ENCODE assay signal across 14 cellular contexts in the genomic region with DNA sequence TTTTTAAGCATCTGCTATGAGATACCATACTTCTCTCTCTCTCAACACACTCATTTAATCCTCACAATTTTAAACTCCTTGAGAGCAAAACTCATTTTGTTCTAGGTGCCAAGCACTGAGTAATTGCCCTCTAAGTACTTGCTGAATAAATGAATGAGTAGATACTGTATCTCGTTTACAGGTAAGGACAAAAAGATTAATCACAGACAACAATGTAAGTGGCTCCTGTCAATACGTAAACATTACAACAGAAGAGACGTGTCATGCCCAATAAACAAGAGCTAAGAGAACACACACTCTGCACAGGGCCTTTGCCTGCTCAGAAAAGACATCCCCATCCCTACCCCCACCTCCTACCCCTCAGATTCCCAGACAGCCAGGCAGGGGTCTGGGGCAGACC. TPM values are rescaled to one million over a fixed set of nuclear protein-coding genes. Genes with fewer than 3 reads are reported as not detected.
A peak's percentile ranks its signal among the peaks of the same experiment; 100 is the strongest.
DNase-seq lines count a peak whose midpoint lies in the region; ATAC-seq and TF ChIP-seq lines count a peak whose summit lies in the region.
"Had no signal": no experiment of that assay in that cellular context is flagged by ENCODE, and none has a peak within 500 bp of the region (broad histone marks: within the 10 kb centered on the region; RNA-seq: fewer than 3 reads in every experiment).

No MANE protein-coding gene starts in this region.

- H3K9me3 Mint-ChIP-seq in natural killer cell treated with Interleukin-12 subunit alpha and Interleukin-12 subunit beta and Interleukin-15 and Interleukin-18, amount 100 ng/mL, for 72 hours: no peaks in the 10 kb centered on the region
- H3K9me3 Mint-ChIP-seq in natural killer cell: peaks cover 0 to 3% of the 10 kb centered on the region in 2 donors
- no peaks in the 10 kb centered on the region for H3K9me3 Mint-ChIP-seq in activated naive CD8-positive, alpha-beta T cell (ENCODE audit: low read depth)

- peaks cover 61 to 68% of the 10 kb centered on the region in 2 donors for H3K4me1 Mint-ChIP-seq in natural killer cell treated with Interleukin-12 subunit alpha and Interleukin-12 subunit beta and Interleukin-15 and Interleukin-18, amount 100 ng/mL, for 72 hours (ENCODE audit: low read depth in 2 of 2)
- H3K4me1 Mint-ChIP-seq in natural killer cell: peaks cover 68 to 77% of the 10 kb centered on the region in 2 donors
- H3K4me1 Mint-ChIP-seq in activated naive CD8-positive, alpha-beta T cell (ENCODE audit: low read depth): peaks cover 93% of the 10 kb centered on the region

- no peak overlapping the region for H3K4me3 Mint-ChIP-seq in natural killer cell treated with Interleukin-12 subunit alpha and Interleukin-12 subunit beta and Interleukin-15 and Interleukin-18, amount 100 ng/mL, for 72 hours
- H3K4me3 Mint-ChIP-seq in natural killer cell: no peak overlapping the region
- H3K4me3 Mint-ChIP-seq in activated naive CD8-positive, alpha-beta T cell: peak overlapping the region; percentile 9

- H3K36me3 ChIP-seq in mesodermal cell (ENCODE audit: control insufficient read depth, insufficient read depth, low read length): no peaks in the 10 kb centered on the region

- intact Hi-C loops in natural killer cell (cut with micrococcal nuclease): no loop called here

- no peaks in the 10 kb centered on the region for H3K9me3 ChIP-seq in mesodermal cell (ENCODE audit: control insufficient read depth, low read length)
- H3K9me3 ChIP-seq: mucosa of descending colon, SJSA1 had no signal

- no peak overlapping the region for H3K4me3 ChIP-seq in mesodermal cell (ENCODE audit: extremely low read depth, insufficient read depth, low read length, poor library complexity, severe bottlenecking)
- H3K4me3 ChIP-seq: mucosa of descending colon, SJSA1 had no signal

- ATAC-seq in natural killer cell treated with Interleukin-12 subunit alpha and Interleukin-12 subunit beta and Interleukin-15 and Interleukin-18, amount 100 ng/mL, for 72 hours: no peak
- ATAC-seq in natural killer cell: no peak
- ATAC-seq: mucosa of descending colon had no signal

- H3K27ac ChIP-seq in mesodermal cell (ENCODE audit: low read depth, low read length, severe bottlenecking): peak overlapping the region; percentile 34

- no peaks in the 10 kb centered on the region for H3K27me3 Mint-ChIP-seq in natural killer cell treated with Interleukin-12 subunit alpha and Interleukin-12 subunit beta and Interleukin-15 and Interleukin-18, amount 100 ng/mL, for 72 hours
- no peaks in the 10 kb centered on the region for H3K27me3 Mint-ChIP-seq in natural killer cell (ENCODE audit: low read depth in 2 of 2)
- no peaks in the 10 kb centered on the region for H3K27me3 Mint-ChIP-seq in activated naive CD8-positive, alpha-beta T cell

- in situ Hi-C loops in GM13977 (cut with MboI; ENCODE audit: low pct_unique_long_range_greater_than_20kb, low sequenced_read_pairs, unreplicated experiment): loop anchor here (10.0 kb wide), 1 partner anchor 53 kb away; no protein-coding TSS in a partner anchor

- TF ChIP-seq CTCF in natural killer cell (IDR thresholded peaks at IDR 0.05) (no peak), GM13977 (IDR thresholded peaks at IDR 0.05; ENCODE audit: extremely low read depth, insufficient read depth, missing control alignments) (no peak)

- H3K4me1 ChIP-seq in mesodermal cell (ENCODE audit: control insufficient read depth, insufficient read depth, low read length, poor library complexity, severe bottlenecking): peaks cover 66% of the 10 kb centered on the region

- peak overlapping the region; percentile 10 for H3K27ac Mint-ChIP-seq in natural killer cell treated with Interleukin-12 subunit alpha and Interleukin-12 subunit beta and Interleukin-15 and Interleukin-18, amount 100 ng/mL, for 72 hours
- H3K27ac Mint-ChIP-seq in natural killer cell: peak overlapping the region in 1 of 2 donors; percentile 47
- H3K27ac Mint-ChIP-seq in activated naive CD8-positive, alpha-beta T cell: peak overlapping the region; percentile 96

- 71 to 100% methylated on average over 2 to 3 of the region's 3 CpGs for WGBS in mesodermal cell (ENCODE audit: insufficient coverage in 2 of 2), 2 experiments

- no peaks in the 10 kb centered on the region for H3K36me3 Mint-ChIP-seq in natural killer cell treated with Interleukin-12 subunit alpha and Interleukin-12 subunit beta and Interleukin-15 and Interleukin-18, amount 100 ng/mL, for 72 hours
- H3K36me3 Mint-ChIP-seq in natural killer cell: no peaks in the 10 kb centered on the region
- H3K36me3 Mint-ChIP-seq in activated naive CD8-positive, alpha-beta T cell: peaks cover 15% of the 10 kb centered on the region

- no peak for DNase-seq in natural killer cell treated with Interleukin-12 subunit alpha and Interleukin-12 subunit beta and Interleukin-15 and Interleukin-18, amount 100 ng/mL, for 72 hours (ENCODE audit: low spot score)
- DNase-seq in natural killer cell (no peak), NCI-H774 (lab: John Stamatoyannopoulos, UW) (no peak), COR-L47 (lab: John Stamatoyannopoulos, UW) (no peak), GM13977 (ENCODE audit: low spot score) (no peak), Ammon's horn (ENCODE audit: low spot score) (no peak)
- DNase-seq: activated effector memory CD4-positive, alpha-beta T cell treated with Interleukin-2 at 50 U/mL for 16 hours; erythroblast; mucosa of descending colon; NCI-H82; retina had no signal

RNA-seq across cellular contexts. Expression of a gene that starts 59.8 kb away (rescaled TPM):
- 10 to 100 TPM; 91.2 to 93.3 TPM for total RNA-seq in natural killer cell treated with Interleukin-12 subunit alpha and Interleukin-12 subunit beta and Interleukin-15 and Interleukin-18, amount 100 ng/mL, for 72 hours
- 10 to 100 TPM; 21.1 to 32.5 (median 30.8) TPM for total RNA-seq in natural killer cell
- polyA plus RNA-seq in mesodermal cell (2013, experiment 1 of 2): 44.2 TPM
- polyA plus RNA-seq in mesodermal cell (2013, experiment 2 of 2): 41.0 TPM
